29 cellular contexts compared by ENCODE assay signal in the genomic region with DNA sequence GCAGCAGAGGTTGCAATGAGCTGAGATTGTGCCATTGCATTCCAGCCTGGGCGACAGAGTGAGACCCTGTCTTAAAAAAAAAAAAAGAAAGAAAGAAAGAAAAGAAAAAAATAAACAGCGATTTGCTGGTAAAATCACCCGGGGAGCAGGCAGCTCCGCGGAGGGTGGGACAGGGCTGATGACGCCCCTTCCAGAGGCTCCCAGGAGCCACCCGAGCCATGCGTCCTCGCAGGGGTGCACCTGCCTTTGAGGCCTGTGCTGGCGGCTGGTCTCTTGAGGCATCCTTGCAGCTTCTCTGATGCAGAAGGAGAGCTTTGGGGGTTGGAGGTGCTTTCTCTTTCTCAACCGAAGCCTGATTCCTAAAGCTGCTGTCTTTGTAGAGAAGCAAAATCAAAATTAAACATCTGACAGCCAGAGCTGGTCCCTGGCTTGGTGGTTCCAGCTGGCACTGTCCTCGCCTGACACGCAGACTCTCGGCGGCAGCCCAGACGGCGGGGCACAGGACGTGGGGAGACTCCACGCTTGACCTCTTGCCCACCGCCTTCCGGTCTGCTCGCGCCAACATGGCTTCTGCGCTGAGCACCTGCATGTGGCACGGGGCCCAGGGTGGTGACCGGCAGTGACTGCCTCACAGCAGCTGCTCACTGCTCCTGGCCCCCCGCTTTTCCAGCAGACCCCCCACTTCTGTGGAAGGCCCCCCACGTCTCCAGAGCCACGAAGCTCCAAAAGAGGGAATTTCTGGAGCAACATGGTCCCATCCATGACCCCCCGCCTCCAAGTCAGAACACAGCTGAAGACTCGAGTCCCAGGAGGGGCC. TPM values are rescaled to one million over a fixed set of nuclear protein-coding genes. Genes with fewer than 3 reads are reported as not detected.
"Had no signal": no experiment of that assay in that cellular context is flagged by ENCODE, and none has a peak within 500 bp of the region (broad histone marks: within the 10 kb centered on the region; RNA-seq: fewer than 3 reads in every experiment).

No MANE protein-coding gene starts in this region.

- DNase-seq: activated B cell treated with CpG ODN at 0.5 μM for 24 hours; activated naive CD4-positive, alpha-beta T cell; activated T-cell treated with anti-CD3 and anti-CD28 coated beads for 4 hours; activated T-cell treated with anti-CD3 and anti-CD28 coated beads, Interleukin-2, amount 50 U/mL, for 72 hours; central memory CD4-positive, alpha-beta T cell; endodermal cell; foreskin melanocyte; heart right ventricle; mammary epithelial cell; psoas muscle; sigmoid colon; small intestine; stimulated activated CD4-positive, alpha-beta T cell treated with anti-CD3 and anti-CD28 coated beads, Interleukin-4, amount 100 ng/mL, for 4 hours; stimulated activated CD8-positive, alpha-beta memory T cell treated with anti-CD3 and anti-CD28 coated beads, Interleukin-4, amount 100 ng/mL, for 48 hours; stimulated activated naive CD8-positive, alpha-beta T cell treated with anti-CD3 and anti-CD28 coated beads, Interleukin-15, amount 100 ng/mL, for 72 hours; T-helper 1 cell; thyroid gland had no signal

- H3K4me1 ChIP-seq: breast epithelium, pancreas, psoas muscle, sigmoid colon had no signal

- H3K9me3 ChIP-seq: breast epithelium, heart right ventricle, pancreas, psoas muscle, sigmoid colon, thyroid gland, upper lobe of left lung had no signal

- H3K36me3 Mint-ChIP-seq: activated naive CD4-positive, alpha-beta T cell treated with anti-CD3 and anti-CD28 coated beads, Interleukin-2, amount 50 U/mL, for 72 hours; stimulated activated memory B cell treated with anti-CD40 and anti-IgM and Interleukin-4, amounts not matched to agents 10 μg/mL and 1 μg/mL and 100 μg/mL, for 72 hours had no signal

- H3K4me3 ChIP-seq: breast epithelium, heart right ventricle, pancreas, psoas muscle, sigmoid colon, thyroid gland, upper lobe of left lung had no signal

- H3K4me1 Mint-ChIP-seq: endodermal cell had no signal

- H3K9me3 Mint-ChIP-seq: activated B cell treated with CpG ODN at 0.5 μM for 24 hours; activated naive CD4-positive, alpha-beta T cell treated with anti-CD3 and anti-CD28 coated beads, Interleukin-2, amount 50 U/mL, for 72 hours; activated T-cell treated with anti-CD3 and anti-CD28 coated beads, Interleukin-2, amount 50 U/mL, for 72 hours; dendritic cell treated with granulocyte-macrophage colony-stimulating factor and Interleukin-4, amounts not matched to agents 40 ng/mL and 50 ng/mL, for 4 days; endodermal cell; nephron; stimulated activated memory B cell treated with anti-CD40 and anti-IgM and Interleukin-4, amounts not matched to agents 10 μg/mL and 1 μg/mL and 100 μg/mL, for 72 hours; stimulated activated naive CD8-positive, alpha-beta T cell treated with anti-CD3 and anti-CD28 coated beads, Interleukin-15, amount 100 ng/mL, for 72 hours; T-helper 2 cell treated with Interferon-gamma antibody and Interleukin-4, amounts not matched to agents 5 μg/mL and 100 μg/mL, for 36 hours had no signal

- H3K27ac Mint-ChIP-seq: activated B cell treated with CpG ODN at 0.5 μM for 24 hours; activated naive CD4-positive, alpha-beta T cell treated with anti-CD3 and anti-CD28 coated beads, Interleukin-2, amount 50 U/mL, for 72 hours; activated T-cell treated with anti-CD3 and anti-CD28 coated beads, Interleukin-2, amount 50 U/mL, for 72 hours; dendritic cell treated with granulocyte-macrophage colony-stimulating factor and Interleukin-4, amounts not matched to agents 40 ng/mL and 50 ng/mL, for 4 days; endodermal cell; nephron; stimulated activated memory B cell treated with anti-CD40 and anti-IgM and Interleukin-4, amounts not matched to agents 10 μg/mL and 1 μg/mL and 100 μg/mL, for 72 hours; stimulated activated naive CD8-positive, alpha-beta T cell treated with anti-CD3 and anti-CD28 coated beads, Interleukin-15, amount 100 ng/mL, for 72 hours; T-helper 2 cell treated with Interferon-gamma antibody and Interleukin-4, amounts not matched to agents 5 μg/mL and 100 μg/mL, for 36 hours had no signal

- ATAC-seq: activated naive CD4-positive, alpha-beta T cell treated with anti-CD3 and anti-CD28 coated beads, Interleukin-2, amount 50 U/mL, for 72 hours; activated T-cell treated with anti-CD3 and anti-CD28 coated beads, Interleukin-2, amount 50 U/mL, for 72 hours; esophagus mucosa; heart right ventricle; pancreas; stimulated activated memory B cell treated with anti-CD40 and anti-IgM and Interleukin-4, amounts not matched to agents 10 μg/mL and 1 μg/mL and 100 μg/mL, for 72 hours; stimulated activated naive CD8-positive, alpha-beta T cell treated with anti-CD3 and anti-CD28 coated beads, Interleukin-15, amount 100 ng/mL, for 72 hours had no signal

- H3K36me3 ChIP-seq: breast epithelium, heart right ventricle, pancreas, sigmoid colon, thyroid gland, upper lobe of left lung had no signal

- H3K27ac ChIP-seq: breast epithelium, heart right ventricle, pancreas, psoas muscle, sigmoid colon, thyroid gland, upper lobe of left lung had no signal

- H3K4me3 Mint-ChIP-seq: activated B cell treated with CpG ODN at 0.5 μM for 24 hours; activated T-cell treated with anti-CD3 and anti-CD28 coated beads, Interleukin-2, amount 50 U/mL, for 72 hours; dendritic cell treated with granulocyte-macrophage colony-stimulating factor and Interleukin-4, amounts not matched to agents 40 ng/mL and 50 ng/mL, for 4 days; endodermal cell; nephron; stimulated activated memory B cell treated with anti-CD40 and anti-IgM and Interleukin-4, amounts not matched to agents 10 μg/mL and 1 μg/mL and 100 μg/mL, for 72 hours; stimulated activated naive CD8-positive, alpha-beta T cell treated with anti-CD3 and anti-CD28 coated beads, Interleukin-15, amount 100 ng/mL, for 72 hours; T-helper 2 cell treated with Interferon-gamma antibody and Interleukin-4, amounts not matched to agents 5 μg/mL and 100 μg/mL, for 36 hours had no signal

RNA-seq across cellular contexts. Expression of a gene that starts 6.6 kb away (rescaled TPM):
- total RNA-seq: activated B cell treated with CpG ODN at 0.5 μM for 24 hours, esophagus mucosa, glomerular endothelial cell, liver, mammary epithelial cell, mucosa of gallbladder, sigmoid colon had no signal
- polyA plus RNA-seq: liver, mammary epithelial cell, pancreas, sigmoid colon, small intestine had no signal

RNA-seq across cellular contexts. Expression of a gene that starts 19.1 kb away (rescaled TPM):
- total RNA-seq: activated B cell treated with CpG ODN at 0.5 μM for 24 hours, breast epithelium, esophagus mucosa, glomerular endothelial cell, heart right ventricle, mammary epithelial cell, mucosa of gallbladder, pancreas, sigmoid colon, upper lobe of left lung had no signal
- polyA plus RNA-seq: heart right ventricle, liver, mammary epithelial cell, pancreas had no signal

RNA-seq across cellular contexts. Expression of a gene that starts 44.6 kb away (rescaled TPM):
- total RNA-seq: activated B cell treated with CpG ODN at 0.5 μM for 24 hours, endodermal cell had no signal
